In the genomic region with DNA sequence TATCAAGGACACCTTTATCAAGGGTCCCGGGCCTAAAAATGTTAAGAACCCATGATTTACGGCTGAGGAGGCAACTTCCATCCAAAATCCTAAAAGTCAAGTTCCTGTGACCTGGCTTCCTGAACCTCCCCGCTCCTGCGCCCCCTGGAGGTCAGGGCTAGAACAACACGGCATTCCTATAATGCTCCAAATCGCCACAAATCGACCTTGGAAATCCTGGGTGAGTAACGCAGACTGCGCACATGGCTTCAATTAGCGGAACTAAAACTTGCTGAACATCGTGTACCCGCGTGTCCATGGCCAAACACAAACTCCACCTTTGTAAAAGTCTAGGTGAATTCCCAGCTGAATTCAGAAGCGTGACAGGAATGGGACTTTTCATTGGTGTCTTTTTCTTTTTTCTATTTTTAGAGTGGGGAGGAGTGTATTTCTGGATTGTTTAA, we compare ENCODE assay signal across 1 cellular context.
A peak's percentile ranks its signal among the peaks of the same experiment; 100 is the strongest.
TF ChIP-seq lines count a peak whose summit lies in the region.

No MANE protein-coding gene starts in this region.

TF ChIP-seq in K562, 482 proteins besides CTCF, POLR2A, EP300 and RAD21 (continued from another document and continues in another):
- TF ChIP-seq TSHZ1 (CRISPR knock-in tag; IDR thresholded peaks at IDR 0.05): no peak
- TF ChIP-seq ZZZ3 (IDR thresholded peaks at IDR 0.05): no peak
- TF ChIP-seq MAZ (CRISPR knock-in tag; conservative IDR thresholded peaks at IDR 0.05 in 1 of 2, IDR thresholded peaks at IDR 0.05 in 1 of 2): peak in 1 of 2 experiments; percentile 59; a peak in 1 of 4 replicates
- TF ChIP-seq ERF (CRISPR knock-in tag; IDR thresholded peaks at IDR 0.05): no peak
- no peak for TF ChIP-seq SMAD1 (IDR thresholded peaks at IDR 0.05; ENCODE audit: low read depth, low read length, partially characterized antibody)
- TF ChIP-seq, protein P1, sequence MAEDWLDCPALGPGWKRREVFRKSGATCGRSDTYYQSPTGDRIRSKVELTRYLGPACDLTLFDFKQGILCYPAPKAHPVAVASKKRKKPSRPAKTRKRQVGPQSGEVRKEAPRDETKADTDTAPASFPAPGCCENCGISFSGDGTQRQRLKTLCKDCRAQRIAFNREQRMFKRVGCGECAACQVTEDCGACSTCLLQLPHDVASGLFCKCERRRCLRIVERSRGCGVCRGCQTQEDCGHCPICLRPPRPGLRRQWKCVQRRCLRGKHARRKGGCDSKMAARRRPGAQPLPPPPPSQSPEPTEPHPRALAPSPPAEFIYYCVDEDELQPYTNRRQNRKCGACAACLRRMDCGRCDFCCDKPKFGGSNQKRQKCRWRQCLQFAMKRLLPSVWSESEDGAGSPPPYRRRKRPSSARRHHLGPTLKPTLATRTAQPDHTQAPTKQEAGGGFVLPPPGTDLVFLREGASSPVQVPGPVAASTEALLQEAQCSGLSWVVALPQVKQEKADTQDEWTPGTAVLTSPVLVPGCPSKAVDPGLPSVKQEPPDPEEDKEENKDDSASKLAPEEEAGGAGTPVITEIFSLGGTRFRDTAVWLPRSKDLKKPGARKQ (CRISPR knock-in tag; IDR thresholded peaks at IDR 0.05): 0 out of 2 replicates have a peak, but pooled peaks have one; percentile 30
- 0 out of 3 replicates have a peak, but pooled peaks of 1 of the 2 experiments have one; percentile 45 for TF ChIP-seq CBX3 (IDR thresholded peaks at IDR 0.05; ENCODE audit: borderline replicate concordance in 1 of 2, low read length in 2 of 2)
- TF ChIP-seq PCBP1 (IDR thresholded peaks at IDR 0.05; ENCODE audit: low read depth, low read length, poor library complexity, severe bottlenecking): no peak
- TF ChIP-seq HDAC6 (IDR thresholded peaks at IDR 0.05; ENCODE audit: low read depth, low read length): no peak
- TF ChIP-seq, protein P2, sequence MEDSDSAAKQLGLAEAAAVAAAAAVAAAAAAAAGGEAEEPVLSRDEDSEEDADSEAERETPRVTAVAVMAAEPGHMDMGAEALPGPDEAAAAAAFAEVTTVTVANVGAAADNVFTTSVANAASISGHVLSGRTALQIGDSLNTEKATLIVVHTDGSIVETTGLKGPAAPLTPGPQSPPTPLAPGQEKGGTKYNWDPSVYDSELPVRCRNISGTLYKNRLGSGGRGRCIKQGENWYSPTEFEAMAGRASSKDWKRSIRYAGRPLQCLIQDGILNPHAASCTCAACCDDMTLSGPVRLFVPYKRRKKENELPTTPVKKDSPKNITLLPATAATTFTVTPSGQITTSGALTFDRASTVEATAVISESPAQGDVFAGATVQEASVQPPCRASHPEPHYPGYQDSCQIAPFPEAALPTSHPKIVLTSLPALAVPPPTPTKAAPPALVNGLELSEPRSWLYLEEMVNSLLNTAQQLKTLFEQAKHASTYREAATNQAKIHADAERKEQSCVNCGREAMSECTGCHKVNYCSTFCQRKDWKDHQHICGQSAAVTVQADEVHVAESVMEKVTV (CRISPR knock-in tag; IDR thresholded peaks at IDR 0.05): no peak
- TF ChIP-seq, protein P3, sequence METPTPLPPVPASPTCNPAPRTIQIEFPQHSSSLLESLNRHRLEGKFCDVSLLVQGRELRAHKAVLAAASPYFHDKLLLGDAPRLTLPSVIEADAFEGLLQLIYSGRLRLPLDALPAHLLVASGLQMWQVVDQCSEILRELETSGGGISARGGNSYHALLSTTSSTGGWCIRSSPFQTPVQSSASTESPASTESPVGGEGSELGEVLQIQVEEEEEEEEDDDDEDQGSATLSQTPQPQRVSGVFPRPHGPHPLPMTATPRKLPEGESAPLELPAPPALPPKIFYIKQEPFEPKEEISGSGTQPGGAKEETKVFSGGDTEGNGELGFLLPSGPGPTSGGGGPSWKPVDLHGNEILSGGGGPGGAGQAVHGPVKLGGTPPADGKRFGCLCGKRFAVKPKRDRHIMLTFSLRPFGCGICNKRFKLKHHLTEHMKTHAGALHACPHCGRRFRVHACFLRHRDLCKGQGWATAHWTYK (CRISPR knock-in tag; IDR thresholded peaks at IDR 0.05): no peak
- TF ChIP-seq MYC (IDR thresholded peaks at IDR 0.05; ENCODE audit: low read depth, low read length): peak; percentile 92
- TF ChIP-seq MYC (CRISPR knock-in tag; IDR thresholded peaks at IDR 0.05; ENCODE audit: borderline replicate concordance, low read depth): no peak
- TF ChIP-seq ZNF354B (CRISPR knock-in tag; IDR thresholded peaks at IDR 0.05): no peak
- TF ChIP-seq, protein P4, sequence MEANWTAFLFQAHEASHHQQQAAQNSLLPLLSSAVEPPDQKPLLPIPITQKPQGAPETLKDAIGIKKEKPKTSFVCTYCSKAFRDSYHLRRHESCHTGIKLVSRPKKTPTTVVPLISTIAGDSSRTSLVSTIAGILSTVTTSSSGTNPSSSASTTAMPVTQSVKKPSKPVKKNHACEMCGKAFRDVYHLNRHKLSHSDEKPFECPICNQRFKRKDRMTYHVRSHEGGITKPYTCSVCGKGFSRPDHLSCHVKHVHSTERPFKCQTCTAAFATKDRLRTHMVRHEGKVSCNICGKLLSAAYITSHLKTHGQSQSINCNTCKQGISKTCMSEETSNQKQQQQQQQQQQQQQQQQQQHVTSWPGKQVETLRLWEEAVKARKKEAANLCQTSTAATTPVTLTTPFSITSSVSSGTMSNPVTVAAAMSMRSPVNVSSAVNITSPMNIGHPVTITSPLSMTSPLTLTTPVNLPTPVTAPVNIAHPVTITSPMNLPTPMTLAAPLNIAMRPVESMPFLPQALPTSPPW (CRISPR knock-in tag; IDR thresholded peaks at IDR 0.05): peak; percentile 13; the same call in 1 of the 2 replicates
- TF ChIP-seq, protein P5, sequence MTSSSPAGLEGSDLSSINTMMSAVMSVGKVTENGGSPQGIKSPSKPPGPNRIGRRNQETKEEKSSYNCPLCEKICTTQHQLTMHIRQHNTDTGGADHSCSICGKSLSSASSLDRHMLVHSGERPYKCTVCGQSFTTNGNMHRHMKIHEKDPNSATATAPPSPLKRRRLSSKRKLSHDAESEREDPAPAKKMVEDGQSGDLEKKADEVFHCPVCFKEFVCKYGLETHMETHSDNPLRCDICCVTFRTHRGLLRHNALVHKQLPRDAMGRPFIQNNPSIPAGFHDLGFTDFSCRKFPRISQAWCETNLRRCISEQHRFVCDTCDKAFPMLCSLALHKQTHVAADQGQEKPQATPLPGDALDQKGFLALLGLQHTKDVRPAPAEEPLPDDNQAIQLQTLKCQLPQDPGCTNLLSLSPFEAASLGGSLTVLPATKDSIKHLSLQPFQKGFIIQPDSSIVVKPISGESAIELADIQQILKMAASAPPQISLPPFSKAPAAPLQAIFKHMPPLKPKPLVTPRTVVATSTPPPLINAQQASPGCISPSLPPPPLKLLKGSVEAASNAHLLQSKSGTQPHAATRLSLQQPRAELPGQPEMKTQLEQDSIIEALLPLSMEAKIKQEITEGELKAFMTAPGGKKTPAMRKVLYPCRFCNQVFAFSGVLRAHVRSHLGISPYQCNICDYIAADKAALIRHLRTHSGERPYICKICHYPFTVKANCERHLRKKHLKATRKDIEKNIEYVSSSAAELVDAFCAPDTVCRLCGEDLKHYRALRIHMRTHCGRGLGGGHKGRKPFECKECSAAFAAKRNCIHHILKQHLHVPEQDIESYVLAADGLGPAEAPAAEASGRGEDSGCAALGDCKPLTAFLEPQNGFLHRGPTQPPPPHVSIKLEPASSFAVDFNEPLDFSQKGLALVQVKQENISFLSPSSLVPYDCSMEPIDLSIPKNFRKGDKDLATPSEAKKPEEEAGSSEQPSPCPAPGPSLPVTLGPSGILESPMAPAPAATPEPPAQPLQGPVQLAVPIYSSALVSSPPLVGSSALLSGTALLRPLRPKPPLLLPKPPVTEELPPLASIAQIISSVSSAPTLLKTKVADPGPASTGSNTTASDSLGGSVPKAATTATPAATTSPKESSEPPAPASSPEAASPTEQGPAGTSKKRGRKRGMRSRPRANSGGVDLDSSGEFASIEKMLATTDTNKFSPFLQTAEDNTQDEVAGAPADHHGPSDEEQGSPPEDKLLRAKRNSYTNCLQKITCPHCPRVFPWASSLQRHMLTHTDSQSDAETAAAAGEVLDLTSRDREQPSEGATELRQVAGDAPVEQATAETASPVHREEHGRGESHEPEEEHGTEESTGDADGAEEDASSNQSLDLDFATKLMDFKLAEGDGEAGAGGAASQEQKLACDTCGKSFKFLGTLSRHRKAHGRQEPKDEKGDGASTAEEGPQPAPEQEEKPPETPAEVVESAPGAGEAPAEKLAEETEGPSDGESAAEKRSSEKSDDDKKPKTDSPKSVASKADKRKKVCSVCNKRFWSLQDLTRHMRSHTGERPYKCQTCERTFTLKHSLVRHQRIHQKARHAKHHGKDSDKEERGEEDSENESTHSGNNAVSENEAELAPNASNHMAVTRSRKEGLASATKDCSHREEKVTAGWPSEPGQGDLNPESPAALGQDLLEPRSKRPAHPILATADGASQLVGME (CRISPR knock-in tag; IDR thresholded peaks at IDR 0.05): no peak
- no peak for TF ChIP-seq ASH1L (IDR thresholded peaks at IDR 0.05; ENCODE audit: borderline replicate concordance, low read depth, partially characterized antibody)
- TF ChIP-seq PTTG1 (tag; IDR thresholded peaks at IDR 0.05; ENCODE audit: low read depth): no peak
- TF ChIP-seq ZNF766 (CRISPR knock-in tag; conservative IDR thresholded peaks at IDR 0.05): 0 out of 2 replicates have a peak, but pooled peaks have one; percentile 17
- no peak for TF ChIP-seq NFIC (IDR thresholded peaks at IDR 0.05)
- no peak for TF ChIP-seq RHOXF2B (CRISPR knock-in tag; conservative IDR thresholded peaks at IDR 0.05)
- TF ChIP-seq WHSC1 (IDR thresholded peaks at IDR 0.05; ENCODE audit: low read length): no peak
- TF ChIP-seq NELFE (IDR thresholded peaks at IDR 0.05; ENCODE audit: insufficient read depth, insufficient read length): no peak
- TF ChIP-seq ETS1 (conservative IDR thresholded peaks at IDR 0.05; ENCODE audit: control insufficient read depth, low read depth, low read length): no peak
- TF ChIP-seq, protein P6, sequence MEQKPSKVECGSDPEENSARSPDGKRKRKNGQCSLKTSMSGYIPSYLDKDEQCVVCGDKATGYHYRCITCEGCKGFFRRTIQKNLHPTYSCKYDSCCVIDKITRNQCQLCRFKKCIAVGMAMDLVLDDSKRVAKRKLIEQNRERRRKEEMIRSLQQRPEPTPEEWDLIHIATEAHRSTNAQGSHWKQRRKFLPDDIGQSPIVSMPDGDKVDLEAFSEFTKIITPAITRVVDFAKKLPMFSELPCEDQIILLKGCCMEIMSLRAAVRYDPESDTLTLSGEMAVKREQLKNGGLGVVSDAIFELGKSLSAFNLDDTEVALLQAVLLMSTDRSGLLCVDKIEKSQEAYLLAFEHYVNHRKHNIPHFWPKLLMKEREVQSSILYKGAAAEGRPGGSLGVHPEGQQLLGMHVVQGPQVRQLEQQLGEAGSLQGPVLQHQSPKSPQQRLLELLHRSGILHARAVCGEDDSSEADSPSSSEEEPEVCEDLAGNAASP (IDR thresholded peaks at IDR 0.05): no peak
- no peak for TF ChIP-seq SIX5 (IDR thresholded peaks at IDR 0.05; ENCODE audit: borderline replicate concordance in 1 of 2, insufficient read depth in 1 of 2, low read depth in 1 of 2, low read length in 2 of 2)
- TF ChIP-seq CREM (IDR thresholded peaks at IDR 0.05; ENCODE audit: low read depth): peak; percentile 58
- TF ChIP-seq FIP1L1 (IDR thresholded peaks at IDR 0.05; ENCODE audit: low read depth, low read length, poor library complexity, severe bottlenecking): no peak
- TF ChIP-seq TFAP4 (CRISPR knock-in tag; IDR thresholded peaks at IDR 0.05; ENCODE audit: borderline replicate concordance): 0 out of 2 replicates have a peak, but pooled peaks have one; percentile 23
- TF ChIP-seq ELF1 (tag; IDR thresholded peaks at IDR 0.05): 0 out of 2 replicates have a peak, but pooled peaks have one; percentile 46
- TF ChIP-seq HDAC3 (IDR thresholded peaks at IDR 0.05; ENCODE audit: borderline replicate concordance, partially characterized antibody): peak; percentile 83
- no peak for TF ChIP-seq ZBTB12 (CRISPR knock-in tag; IDR thresholded peaks at IDR 0.05)
- TF ChIP-seq CSDE1 (IDR thresholded peaks at IDR 0.05): no peak
